In the genomic region with DNA sequence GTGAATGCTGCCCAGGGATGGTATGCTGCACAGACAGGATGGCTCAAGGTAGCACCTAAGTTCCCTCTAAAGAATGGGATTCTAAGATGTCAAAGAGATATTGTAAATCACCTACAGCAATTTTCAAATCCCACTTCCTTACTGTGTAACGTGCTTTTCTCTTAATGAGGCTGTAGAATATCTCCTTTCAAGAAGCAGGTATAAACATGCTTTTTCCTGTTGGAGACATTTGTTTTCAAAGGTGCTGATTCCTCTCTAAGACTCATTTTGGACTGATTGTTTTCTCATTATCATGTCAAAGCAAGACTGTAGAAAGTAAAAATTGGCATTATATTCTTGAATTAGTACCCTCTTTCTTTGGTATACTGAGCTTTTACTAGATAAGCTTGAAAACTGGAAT, we compare ENCODE assay signal across 25 cellular contexts.
"Had no signal": no experiment of that assay in that cellular context is flagged by ENCODE, and none has a peak within 500 bp of the region (broad histone marks: within the 10 kb centered on the region; RNA-seq: fewer than 3 reads in every experiment).

No MANE protein-coding gene starts in this region.

- H3K36me3 Mint-ChIP-seq: immature natural killer cell; naive B cell; naive thymus-derived CD8-positive, alpha-beta T cell had no signal

- H3K27me3 ChIP-seq: colonic mucosa, esophagus squamous epithelium, gastroesophageal sphincter, heart left ventricle, hepatocyte, left lung had no signal

- H3K4me1 Mint-ChIP-seq: immature natural killer cell; naive B cell; naive thymus-derived CD8-positive, alpha-beta T cell had no signal

- H3K4me3 Mint-ChIP-seq: dendritic cell treated with granulocyte-macrophage colony-stimulating factor and Interleukin-4, amounts not matched to agents 40 ng/mL and 50 ng/mL, for 4 days; effector memory CD8-positive, alpha-beta T cell; endodermal cell; immature natural killer cell; mesothelial cell of epicardium; naive B cell; naive thymus-derived CD8-positive, alpha-beta T cell had no signal

- H2AFZ ChIP-seq: hepatocyte had no signal

- H3K4me2 ChIP-seq: hepatocyte had no signal

- FAIRE-seq: endometrium, frontal cortex had no signal

- H3K27ac Mint-ChIP-seq: dendritic cell treated with granulocyte-macrophage colony-stimulating factor and Interleukin-4, amounts not matched to agents 40 ng/mL and 50 ng/mL, for 4 days; effector memory CD8-positive, alpha-beta T cell; endodermal cell; immature natural killer cell; mesothelial cell of epicardium; naive B cell; naive thymus-derived CD8-positive, alpha-beta T cell had no signal

- H3K27me3 Mint-ChIP-seq: dendritic cell treated with granulocyte-macrophage colony-stimulating factor and Interleukin-4, amounts not matched to agents 40 ng/mL and 50 ng/mL, for 4 days; effector memory CD8-positive, alpha-beta T cell had no signal

- H3K27ac ChIP-seq: colonic mucosa, gastroesophageal sphincter, heart left ventricle, hepatocyte, left lung had no signal

- H3K36me3 ChIP-seq: colonic mucosa, esophagus squamous epithelium, gastroesophageal sphincter, heart left ventricle, left lung had no signal

- H3K9me3 Mint-ChIP-seq: dendritic cell treated with granulocyte-macrophage colony-stimulating factor and Interleukin-4, amounts not matched to agents 40 ng/mL and 50 ng/mL, for 4 days; endodermal cell had no signal

- H3K4me1 ChIP-seq: colonic mucosa, gastroesophageal sphincter, heart left ventricle, left lung had no signal

- ATAC-seq: effector memory CD8-positive, alpha-beta T cell; gastroesophageal sphincter; heart left ventricle; left cardiac atrium; left lung; left ventricle myocardium superior; mucosa of descending colon; naive thymus-derived CD8-positive, alpha-beta T cell had no signal

- H3K9me3 ChIP-seq: colonic mucosa, esophagus squamous epithelium, gastroesophageal sphincter, heart left ventricle, left lung, mucosa of descending colon had no signal

- DNase-seq: colonic mucosa; cortex of kidney; effector CD8-positive, alpha-beta T cell; effector memory CD8-positive, alpha-beta T cell; endodermal cell; esophagus squamous epithelium; foreskin fibroblast; heart left ventricle; hypothalamus; immature natural killer cell; islet precursor cell; left cardiac atrium; left lung; left ventricle myocardium superior; mesenchymal stem cell; mucosa of descending colon; naive B cell; naive thymus-derived CD8-positive, alpha-beta T cell had no signal

- H3K4me3 ChIP-seq: colonic mucosa, esophagus squamous epithelium, gastroesophageal sphincter, heart left ventricle, hepatocyte, left lung, lung, mucosa of descending colon had no signal

- H3K79me2 ChIP-seq: hepatocyte had no signal
